8 cellular contexts compared by ENCODE assay signal in the genomic region with DNA sequence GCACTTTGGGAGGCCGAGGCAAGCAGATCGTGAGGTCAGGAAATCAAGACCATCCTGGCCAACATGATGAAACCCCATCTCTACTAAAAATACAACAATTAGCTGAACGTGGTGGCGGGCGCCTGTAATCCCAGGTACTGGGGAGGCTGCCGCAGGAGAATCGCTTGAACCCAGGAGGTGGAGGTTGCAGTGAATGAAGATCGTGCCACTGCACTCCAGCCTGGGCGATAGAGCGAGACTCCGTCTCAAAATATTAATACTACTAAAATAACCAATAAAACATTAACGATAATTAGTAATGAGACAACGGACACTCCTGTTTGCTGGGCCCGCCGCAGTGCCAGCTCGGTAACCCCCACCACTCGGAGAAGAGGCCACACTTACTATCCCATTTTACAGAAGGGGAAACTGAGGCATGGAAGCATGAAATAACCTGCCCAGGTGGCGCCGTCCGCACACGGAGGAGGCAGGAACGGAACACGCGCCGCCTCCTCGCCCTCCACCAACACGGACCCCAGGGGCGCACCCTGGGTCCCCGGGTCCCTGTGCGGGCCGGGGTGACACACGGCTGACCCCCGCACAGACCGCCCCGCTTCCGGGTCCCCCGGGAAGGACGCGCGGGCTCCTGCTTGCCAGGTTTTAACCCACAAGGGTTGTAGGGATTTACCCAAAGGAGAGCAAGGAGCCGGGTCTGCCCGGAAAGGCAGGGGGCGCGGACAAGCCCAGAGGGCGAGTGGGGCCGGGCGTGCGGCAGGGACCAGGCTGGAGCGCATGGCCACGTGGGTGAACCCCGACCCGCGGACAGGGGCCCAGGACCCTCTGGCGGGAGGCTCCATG. TPM values are rescaled to one million over a fixed set of nuclear protein-coding genes. Genes with fewer than 3 reads are reported as not detected.
DNase-seq lines count a peak whose midpoint lies in the region; TF ChIP-seq lines count a peak whose summit lies in the region.
"Had no signal": no experiment of that assay in that cellular context is flagged by ENCODE, and none has a peak within 500 bp of the region (broad histone marks: within the 10 kb centered on the region; RNA-seq: fewer than 3 reads in every experiment).

No MANE protein-coding gene starts in this region.

- H3K9ac ChIP-seq in ES-I3 (ENCODE audit: low read depth, low read length) = peak overlapping the region; percentile 44; the same call in 1 of the 2 replicates

- intact Hi-C loops in activated T-helper 2 cell treated with anti-CD3 and anti-CD28 coated beads, Interferon-gamma antibody, Interleukin-2, Interleukin-4, amounts not matched to agents 10 μg/mL and 5 μg/mL and 100 μg/mL, durations not matched to agents 14 hours and 24 hours and 36 hours (cut with micrococcal nuclease) = no loop called here

- no peaks in the 10 kb centered on the region for H3K36me3 ChIP-seq in ES-I3 (ENCODE audit: insufficient read depth, low read length)

- no peaks in the 10 kb centered on the region for H3K9me3 Mint-ChIP-seq in activated T-helper 2 cell treated with anti-CD3 and anti-CD28 coated beads, Interferon-gamma antibody, Interleukin-2, Interleukin-4, amounts not matched to agents 10 μg/mL and 5 μg/mL and 100 μg/mL, durations not matched to agents 14 hours and 24 hours and 36 hours
- H3K9me3 Mint-ChIP-seq in mesothelial cell of epicardium = no peaks in the 10 kb centered on the region

- H3K36me3 Mint-ChIP-seq in activated T-helper 2 cell treated with anti-CD3 and anti-CD28 coated beads, Interferon-gamma antibody, Interleukin-2, Interleukin-4, amounts not matched to agents 10 μg/mL and 5 μg/mL and 100 μg/mL, durations not matched to agents 14 hours and 24 hours and 36 hours (ENCODE audit: low read depth) = peaks cover 19% of the 10 kb centered on the region
- peaks cover 2% of the 10 kb centered on the region for H3K36me3 Mint-ChIP-seq in mesothelial cell of epicardium

- peak overlapping the region; percentile 71 for H3K4me3 Mint-ChIP-seq in activated T-helper 2 cell treated with anti-CD3 and anti-CD28 coated beads, Interferon-gamma antibody, Interleukin-2, Interleukin-4, amounts not matched to agents 10 μg/mL and 5 μg/mL and 100 μg/mL, durations not matched to agents 14 hours and 24 hours and 36 hours (ENCODE audit: low read depth)
- peak overlapping the region; percentile 64 for H3K4me3 Mint-ChIP-seq in mesothelial cell of epicardium

- H3K27me3 Mint-ChIP-seq in activated T-helper 2 cell treated with anti-CD3 and anti-CD28 coated beads, Interferon-gamma antibody, Interleukin-2, Interleukin-4, amounts not matched to agents 10 μg/mL and 5 μg/mL and 100 μg/mL, durations not matched to agents 14 hours and 24 hours and 36 hours (ENCODE audit: low read depth) = no peaks in the 10 kb centered on the region
- H3K27me3 Mint-ChIP-seq in mesothelial cell of epicardium (ENCODE audit: low read depth) = no peaks in the 10 kb centered on the region

- TF ChIP-seq CTCF in mesothelial cell of epicardium (IDR thresholded peaks at IDR 0.05; ENCODE audit: unreplicated experiment) = no peak

- no peak for DNase-seq in activated T-helper 2 cell treated with anti-CD3 and anti-CD28 coated beads, Interferon-gamma antibody, Interleukin-2, Interleukin-4, amounts not matched to agents 10 μg/mL and 5 μg/mL and 100 μg/mL, durations not matched to agents 14 hours and 24 hours and 36 hours (ENCODE audit: low spot score)
- no peak for DNase-seq in mesothelial cell of epicardium (ENCODE audit: low spot score in 2 of 2, unreplicated experiment in 2 of 2)
- no peak for DNase-seq in NK-92 treated with Interleukin-12 subunit alpha and Interleukin-12 subunit beta, amount 100 ng/mL, for 24 hours (lab: John Stamatoyannopoulos, UW)
- no peak for DNase-seq in GM19240 (ENCODE audit: insufficient read length, low spot score)
- DNase-seq in NCI-H774 (lab: John Stamatoyannopoulos, UW) = no peak
- DNase-seq: activated CD4-positive, alpha-beta T cell treated with anti-CD3 and anti-CD28 coated beads, Interleukin-2, amount 50 U/mL, for 4 hours had no signal

- no peaks in the 10 kb centered on the region for H3K9me3 ChIP-seq in ES-I3 (ENCODE audit: control insufficient read depth, insufficient read depth, low read length)

- H3K4me1 ChIP-seq in ES-I3 (ENCODE audit: insufficient read depth, low read length) = peaks cover 5% of the 10 kb centered on the region; the same call in 1 of the 2 replicates

- H3K4me1 Mint-ChIP-seq in activated T-helper 2 cell treated with anti-CD3 and anti-CD28 coated beads, Interferon-gamma antibody, Interleukin-2, Interleukin-4, amounts not matched to agents 10 μg/mL and 5 μg/mL and 100 μg/mL, durations not matched to agents 14 hours and 24 hours and 36 hours (ENCODE audit: low read depth) = peaks cover 20% of the 10 kb centered on the region
- H3K4me1 Mint-ChIP-seq in mesothelial cell of epicardium = peaks cover 2% of the 10 kb centered on the region

- peak overlapping the region; percentile 46 for H3K27ac Mint-ChIP-seq in activated T-helper 2 cell treated with anti-CD3 and anti-CD28 coated beads, Interferon-gamma antibody, Interleukin-2, Interleukin-4, amounts not matched to agents 10 μg/mL and 5 μg/mL and 100 μg/mL, durations not matched to agents 14 hours and 24 hours and 36 hours
- H3K27ac Mint-ChIP-seq in mesothelial cell of epicardium = peak overlapping the region; percentile 43

RNA-seq across cellular contexts. Expression of gene R3HDM4, which starts 1.6 kb away (rescaled TPM):
- total RNA-seq in activated T-helper 2 cell treated with anti-CD3 and anti-CD28 coated beads, Interferon-gamma antibody, Interleukin-2, Interleukin-4, amounts not matched to agents 10 μg/mL and 5 μg/mL and 100 μg/mL, durations not matched to agents 14 hours and 24 hours and 36 hours = 77.1 and 83.3 TPM in 2 replicates
- 47.4 to 50.5 TPM (median 49.5 TPM) in 3 replicates for total RNA-seq in mesothelial cell of epicardium

RNA-seq across cellular contexts. Expression of gene KISS1R, which starts 5.7 kb away (rescaled TPM):
- total RNA-seq in activated T-helper 2 cell treated with anti-CD3 and anti-CD28 coated beads, Interferon-gamma antibody, Interleukin-2, Interleukin-4, amounts not matched to agents 10 μg/mL and 5 μg/mL and 100 μg/mL, durations not matched to agents 14 hours and 24 hours and 36 hours = 7.1 and 8.0 TPM in 2 replicates
- 1.0 to 1.5 TPM (median 1.1 TPM) in 3 replicates for total RNA-seq in mesothelial cell of epicardium

RNA-seq across cellular contexts. Expression of gene ARID3A, which starts 14.4 kb away (rescaled TPM):
- 42.0 and 42.6 TPM in 2 replicates for total RNA-seq in activated T-helper 2 cell treated with anti-CD3 and anti-CD28 coated beads, Interferon-gamma antibody, Interleukin-2, Interleukin-4, amounts not matched to agents 10 μg/mL and 5 μg/mL and 100 μg/mL, durations not matched to agents 14 hours and 24 hours and 36 hours
- 65.9 to 72.4 TPM (median 70.6 TPM) in 3 replicates for total RNA-seq in mesothelial cell of epicardium

RNA-seq across cellular contexts. Expression of gene RNU6-9, which starts 18.1 kb away (rescaled TPM):
- total RNA-seq in activated T-helper 2 cell treated with anti-CD3 and anti-CD28 coated beads, Interferon-gamma antibody, Interleukin-2, Interleukin-4, amounts not matched to agents 10 μg/mL and 5 μg/mL and 100 μg/mL, durations not matched to agents 14 hours and 24 hours and 36 hours = not detected in 2 replicates
- not detected in 3 replicates for total RNA-seq in mesothelial cell of epicardium
- total RNA-seq: G401 had no signal

RNA-seq across cellular contexts. Expression of gene MED16, which starts 18.4 kb away (rescaled TPM):
- 55.7 and 64.1 TPM in 2 replicates for total RNA-seq in activated T-helper 2 cell treated with anti-CD3 and anti-CD28 coated beads, Interferon-gamma antibody, Interleukin-2, Interleukin-4, amounts not matched to agents 10 μg/mL and 5 μg/mL and 100 μg/mL, durations not matched to agents 14 hours and 24 hours and 36 hours
- total RNA-seq in mesothelial cell of epicardium = 79.8 to 87.8 TPM (median 80.0 TPM) in 3 replicates
